In genomic region chr6:56292505-56293181, GRCh38 we compare ENCODE assay signal across 8 cellular contexts. TPM values are rescaled to one million over a fixed set of nuclear protein-coding genes. Genes with fewer than 3 reads are reported as not detected.
DNase-seq lines count a peak whose midpoint lies in the region; ATAC-seq, FAIRE-seq and TF ChIP-seq lines count a peak whose summit lies in the region.

No MANE protein-coding gene starts in this region.

- 31% methylated on average over 1 of the region's 1 CpG for WGBS in A549 (ENCODE audit: missing lambda C conversion rate)

- POLR2A ChIA-PET in A549 (lab: Yijun Ruan, JAX) = no interaction called here

- no peak for FAIRE-seq in A549 (lab: Jason Lieb, UNC)

- H3K4me1 ChIP-seq in A549 = peaks cover 8% of the 10 kb centered on the region

- H3K27ac ChIP-seq in A549 = peak overlapping the region in 1 of 2 experiments; percentile 53; a peak in 2 of 6 replicates

- TF ChIP-seq EP300 in A549 (IDR thresholded peaks at IDR 0.05) = no peak

- peak; percentile 90 to 95 for TF ChIP-seq RAD21 in A549 (conservative IDR thresholded peaks at IDR 0.05 in 1 of 2, IDR thresholded peaks at IDR 0.05 in 1 of 2)

- H3K9me3 ChIP-seq in A549 = no peaks in the 10 kb centered on the region

- H3K4me3 ChIP-seq in A549 = no peak overlapping the region

- TF ChIP-seq POLR2A in A549 (IDR thresholded peaks at IDR 0.05; ENCODE audit: low read length) = no peak

- DNase-seq in A549 (ENCODE audit: low read depth in 1 of 2, low spot score in 1 of 2) (peak; percentile 39 to 67), NCI-H1694 treated with DMSO at 0.1 percent for 48 hours (lab: John Stamatoyannopoulos, UW) (peak; percentile 39), T1000 (lab: John Stamatoyannopoulos, UW) (peak; percentile 13), globus pallidus (ENCODE audit: low spot score) (peak; percentile 26), renal cortical epithelial cell (ENCODE audit: low read depth) (peak; percentile 78)
- no peak for DNase-seq in stimulated activated naive CD4-positive, alpha-beta T cell treated with Interleukin-2 at 50 U/mL for 16 hours (lab: John Stamatoyannopoulos, UW)

- CTCF ChIA-PET in A549 (lab: Yijun Ruan, JAX) = interaction anchor here (0.6 to 2.8 kb wide), 31 partner anchors 8 to 1016 kb away, joined by 3 to 41 read pairs (median 4); partner anchors contain the start of gene COL21A1

- ATAC-seq in A549 (peak; percentile 84 to 89), GM18870 (IDR thresholded peaks at IDR 0.05; ENCODE audit: unreplicated experiment) (peak; percentile 59), HG02798 (IDR thresholded peaks at IDR 0.05; ENCODE audit: poor library complexity, unreplicated experiment) (no peak)

- TF ChIP-seq CTCF in A549 (IDR thresholded peaks at IDR 0.05) = peak; percentile 85

- no peak overlapping the region for H3K4me2 ChIP-seq in A549

TF ChIP-seq in A549, 52 proteins besides CTCF, POLR2A, EP300 and RAD21:
- TF ChIP-seq CBX2 (IDR thresholded peaks at IDR 0.05; ENCODE audit: borderline replicate concordance, low read depth) = no peak
- no peak for TF ChIP-seq TP53 (CRISPR knock-in tag; IDR thresholded peaks at IDR 0.05)
- TF ChIP-seq NR3C1 (IDR thresholded peaks at IDR 0.05) = no peak
- TF ChIP-seq TFCP2L1 (CRISPR knock-in tag; IDR thresholded peaks at IDR 0.05) = no peak
- no peak for TF ChIP-seq ELK1 (IDR thresholded peaks at IDR 0.05; ENCODE audit: low read depth, low read length)
- peak; percentile 96 for TF ChIP-seq SMC3 (IDR thresholded peaks at IDR 0.05)
- TF ChIP-seq KDM1A (IDR thresholded peaks at IDR 0.05; ENCODE audit: low read depth) = no peak
TF ChIP-seq in A549: peak in this region for 1.

RNA-seq across cellular contexts. Expression of gene COL21A1, which starts 45.3 kb away (rescaled TPM):
- polyA plus RNA-seq in A549 (2011; rRNA removed) (2.8 and 3.3 TPM in 2 replicates), A549 (2017; fragmentation: RNase III; extraction: RNeasy Plus Mini Kit Qiagen cat#74134 plus additional on column Dnase treatment) (0.68 to 1.4 TPM (median 1.1 TPM) in 3 replicates)
- 0.14 and 0.20 TPM in 2 replicates for polyA plus RNA-seq in A549 (2012; cell fraction: cytosol; rRNA removed)
- 0.29 and 0.58 TPM in 2 replicates for polyA plus RNA-seq in A549 (2012; cell fraction: nucleus; rRNA removed)
- polyA minus RNA-seq in A549 (2011; rRNA and poly(A)+ RNA removed) = 0.97 and 1.4 TPM in 2 replicates
- total RNA-seq in renal cortical epithelial cell = 0.50 TPM in 1 of 2 replicates, not detected in the other
